In genomic region chr14:44297437-44297836, GRCh38 we compare ENCODE assay signal across 16 cellular contexts.
A peak's percentile ranks its signal among the peaks of the same experiment; 100 is the strongest.
DNase-seq lines count a peak whose midpoint lies in the region; ATAC-seq lines count a peak whose summit lies in the region.
"Had no signal": no experiment of that assay in that cellular context is flagged by ENCODE, and none has a peak within 500 bp of the region (broad histone marks: within the 10 kb centered on the region; RNA-seq: fewer than 3 reads in every experiment).

No MANE protein-coding gene starts in this region.

- no peak for ATAC-seq in activated T-cell treated with anti-CD3 and anti-CD28 coated beads, Interleukin-2, amount 50 U/mL, for 72 hours (replicated peaks in 1 of 2)

- no peak overlapping the region for H3K27ac Mint-ChIP-seq in activated T-cell treated with anti-CD3 and anti-CD28 coated beads, Interleukin-2, amount 50 U/mL, for 72 hours
- H3K27ac Mint-ChIP-seq: CD14-positive monocyte; CD4-positive, alpha-beta memory T cell had no signal

- no peak overlapping the region for H3K4me3 Mint-ChIP-seq in activated T-cell treated with anti-CD3 and anti-CD28 coated beads, Interleukin-2, amount 50 U/mL, for 72 hours
- H3K4me3 Mint-ChIP-seq: CD14-positive monocyte; CD4-positive, alpha-beta memory T cell had no signal

- H3K36me3 Mint-ChIP-seq in activated T-cell treated with anti-CD3 and anti-CD28 coated beads, Interleukin-2, amount 50 U/mL, for 72 hours (ENCODE audit: insufficient read depth in 2 of 2) = no peaks in the 10 kb centered on the region
- H3K36me3 Mint-ChIP-seq: CD14-positive monocyte; CD4-positive, alpha-beta memory T cell had no signal

- DNase-seq in T1000 (lab: John Stamatoyannopoulos, UW) (peak; percentile 5), fibroblast of peridontal ligament (ENCODE audit: extremely low read depth) (peak; percentile 2), skeletal muscle cell (ENCODE audit: low read depth) (peak; percentile 6), cerebellar nuclear complex (lab: John Stamatoyannopoulos, UW) (no peak), foreskin melanocyte (no peak)
- DNase-seq in activated T-cell treated with anti-CD3 and anti-CD28 coated beads, Interleukin-2, amount 50 U/mL, for 72 hours = no peak
- DNase-seq: ACHN; AML-193; CD4-positive, alpha-beta memory T cell; DMS153; DMS79; GDM1; GM23248; IMR-90 had no signal

- H3K4me1 Mint-ChIP-seq in activated T-cell treated with anti-CD3 and anti-CD28 coated beads, Interleukin-2, amount 50 U/mL, for 72 hours (ENCODE audit: low read depth) = no peaks in the 10 kb centered on the region
- H3K4me1 Mint-ChIP-seq: CD14-positive monocyte; CD4-positive, alpha-beta memory T cell had no signal

- peaks cover 12 to 13% of the 10 kb centered on the region in 2 donors for H3K9me3 Mint-ChIP-seq in activated T-cell treated with anti-CD3 and anti-CD28 coated beads, Interleukin-2, amount 50 U/mL, for 72 hours

- H3K27me3 Mint-ChIP-seq in activated T-cell treated with anti-CD3 and anti-CD28 coated beads, Interleukin-2, amount 50 U/mL, for 72 hours (ENCODE audit: low read depth) = no peaks in the 10 kb centered on the region
- H3K27me3 Mint-ChIP-seq: CD4-positive, alpha-beta memory T cell had no signal

- no peak overlapping the region for H3K4me3 ChIP-seq in skeletal muscle cell (ENCODE audit: low read depth, low read length)
- H3K4me3 ChIP-seq: GM23248, HAP-1 had no signal

Comparison
In these comparisons a context has a peak if more than half of its experiments do, and no peak if none do; other contexts are left out.
1. DNase-seq: peak in T1000 (single experiment), fibroblast of peridontal ligament (single experiment) and skeletal muscle cell (single experiment); none in activated T-cell treated with anti-CD3 and anti-CD28 coated beads, Interleukin-2, amount 50 U/mL, for 72 hours (0 of 2), cerebellar nuclear complex (0 of 2) and foreskin melanocyte (single experiment).